Comparison of ENCODE assay signal across 8 cellular contexts in the genomic region with DNA sequence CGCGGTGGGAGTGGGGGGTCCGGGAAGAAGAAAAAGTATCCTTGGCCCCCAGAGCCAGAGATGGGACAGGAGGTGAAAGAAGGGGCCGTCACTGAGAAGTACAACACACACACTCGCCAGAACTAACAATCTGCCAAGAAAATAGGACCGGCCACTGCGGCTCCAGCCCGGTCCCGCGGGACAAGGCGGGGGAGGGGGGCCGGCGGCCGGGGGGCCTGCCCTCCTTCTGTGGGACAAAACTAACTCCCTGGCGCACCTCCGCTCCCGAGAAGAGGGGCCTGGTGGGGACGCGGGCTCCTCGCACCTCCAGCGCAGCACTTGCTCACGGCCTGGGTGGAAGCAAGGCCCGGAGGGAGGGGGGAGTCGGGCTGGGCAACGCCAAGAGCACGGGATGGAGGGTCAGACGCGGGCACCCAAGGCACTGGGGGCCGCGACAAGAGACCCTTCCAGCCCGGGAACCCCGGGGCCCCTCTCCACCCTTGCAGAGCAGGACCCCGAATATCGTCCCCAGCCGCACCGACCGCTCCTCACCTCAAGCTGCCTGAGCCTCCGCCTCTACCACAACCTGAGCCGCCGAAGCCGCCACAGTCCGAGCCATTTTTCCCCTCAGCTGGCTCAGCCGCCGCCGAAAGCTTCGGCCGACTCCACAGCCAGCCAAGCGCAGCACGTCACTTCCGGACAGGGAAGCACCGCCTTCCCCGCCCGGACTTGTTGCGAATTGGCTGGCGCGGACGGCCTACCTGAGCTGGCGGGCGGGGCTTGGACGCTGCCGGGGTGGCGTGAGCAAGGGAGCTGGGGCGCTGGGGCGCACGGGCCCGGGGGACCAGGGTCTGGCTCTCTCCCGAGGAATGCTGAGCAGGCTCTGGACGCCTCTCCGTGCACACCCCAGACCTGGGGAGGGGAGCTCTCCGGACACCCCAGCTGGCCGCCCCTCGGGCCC. TPM values are rescaled to one million over a fixed set of nuclear protein-coding genes. Genes with fewer than 3 reads are reported as not detected.
A peak's percentile ranks its signal among the peaks of the same experiment; 100 is the strongest.
DNase-seq lines count a peak whose midpoint lies in the region; ATAC-seq and TF ChIP-seq lines count a peak whose summit lies in the region.

TSS of gene PIK3C2A (minus strand) at position 670 of the 940 bp plus-strand sequence. CDS start 38,245 bp downstream, outside the sequence.

- H3K36me3 ChIP-seq in left ventricle myocardium inferior (peaks cover 5% of the 10 kb centered on the region), prostate gland (no peaks in the 10 kb centered on the region)

- DNase-seq in NCI-H187 (lab: John Stamatoyannopoulos, UW) (peak; percentile 94 to 98), T-helper 17 cell (peak; percentile 87 to 92 (median 91)), amygdala (lab: John Stamatoyannopoulos, UW) (peak; percentile 36 to 97 (median 89)), left ventricle myocardium inferior (peak; percentile 98), prostate gland (ENCODE audit: low spot score) (peak; percentile 99), ureter (ENCODE audit: low spot score) (peak; percentile 96)

- H3K27ac Mint-ChIP-seq in T-helper 17 cell: peak within 1 kb of the TSS; percentile 95

- peaks cover 24% of the 10 kb centered on the region for H3K4me1 Mint-ChIP-seq in T-helper 17 cell

- H3K27me3 Mint-ChIP-seq in T-helper 17 cell: no peaks in the 10 kb centered on the region

- H3K36me3 Mint-ChIP-seq in T-helper 17 cell (ENCODE audit: low read depth): no peaks in the 10 kb centered on the region

- H3K27me3 ChIP-seq in left ventricle myocardium inferior (ENCODE audit: low read depth) (no peaks in the 10 kb centered on the region), prostate gland (replicated peaks; ENCODE audit: insufficient read depth) (no peaks in the 10 kb centered on the region)

- ATAC-seq in GM18502 (IDR thresholded peaks at IDR 0.05; ENCODE audit: poor library complexity, unreplicated experiment) (peak; percentile 98), HG02943 (IDR thresholded peaks at IDR 0.05; ENCODE audit: low read depth, unreplicated experiment) (peak; percentile 98), T-helper 17 cell (peak; percentile 98)

- peak within 1 kb of the TSS; percentile 95 for H3K4me3 Mint-ChIP-seq in T-helper 17 cell

- H3K4me1 ChIP-seq in left ventricle myocardium inferior (peaks cover 62% of the 10 kb centered on the region), prostate gland (replicated peaks) (peaks cover 6% of the 10 kb centered on the region)

- under 1% methylated on average over 40 of the region's 72 CpGs for WGBS in prostate gland

- H3K4me3 ChIP-seq in left ventricle myocardium inferior (peak within 1 kb of the TSS; percentile 83), prostate gland (peak within 1 kb of the TSS; percentile 85 to 90)

- H3K9me3 ChIP-seq in T-helper 17 cell (ENCODE audit: control insufficient read depth, low read length, poor library complexity, severe bottlenecking) (no peaks in the 10 kb centered on the region), left ventricle myocardium inferior (replicated peaks) (no peaks in the 10 kb centered on the region), prostate gland (no peaks in the 10 kb centered on the region)

- TF ChIP-seq CTCF in left ventricle myocardium inferior (IDR thresholded peaks at IDR 0.05; ENCODE audit: borderline replicate concordance): no peak
- no peak for TF ChIP-seq CTCF in prostate gland (IDR thresholded peaks at IDR 0.05)

- H3K27ac ChIP-seq in left ventricle myocardium inferior (replicated peaks) (peak within 1 kb of the TSS; percentile 96), prostate gland (peak within 1 kb of the TSS; percentile 99)

- intact Hi-C loops in left ventricle myocardium inferior (cut with micrococcal nuclease): loop anchor here (10.0 kb wide), 1 partner anchor 63 kb away; no protein-coding TSS in a partner anchor
- intact Hi-C loops in prostate gland (cut with DNase I): loop anchor here (2.0 to 5.0 kb wide), 2 partner anchors 70 to 131 kb away; partner anchors contain the start of genes NUCB2 and RPS13

- TF ChIP-seq POLR2A in prostate gland (IDR thresholded peaks at IDR 0.05): peak; percentile 99

RNA-seq across cellular contexts. Expression of gene PIK3C2A, which starts in this region (rescaled TPM):
- total RNA-seq in T-helper 17 cell (10 to 100 TPM; 33.0 to 42.0 TPM), left ventricle myocardium inferior (30.6 TPM), prostate gland (10 to 100 TPM; 66.0 to 90.0 TPM), ureter (97.3 TPM)

Comparison
In these comparisons a context has a peak if more than half of its experiments do, and no peak if none do; other contexts are left out.
1. Peak in every context shown above with its lines: DNase-seq, ATAC-seq, H3K4me3 ChIP-seq and H3K27ac ChIP-seq.